Comparison of ENCODE assay signal across 8 cellular contexts in the genomic region with DNA sequence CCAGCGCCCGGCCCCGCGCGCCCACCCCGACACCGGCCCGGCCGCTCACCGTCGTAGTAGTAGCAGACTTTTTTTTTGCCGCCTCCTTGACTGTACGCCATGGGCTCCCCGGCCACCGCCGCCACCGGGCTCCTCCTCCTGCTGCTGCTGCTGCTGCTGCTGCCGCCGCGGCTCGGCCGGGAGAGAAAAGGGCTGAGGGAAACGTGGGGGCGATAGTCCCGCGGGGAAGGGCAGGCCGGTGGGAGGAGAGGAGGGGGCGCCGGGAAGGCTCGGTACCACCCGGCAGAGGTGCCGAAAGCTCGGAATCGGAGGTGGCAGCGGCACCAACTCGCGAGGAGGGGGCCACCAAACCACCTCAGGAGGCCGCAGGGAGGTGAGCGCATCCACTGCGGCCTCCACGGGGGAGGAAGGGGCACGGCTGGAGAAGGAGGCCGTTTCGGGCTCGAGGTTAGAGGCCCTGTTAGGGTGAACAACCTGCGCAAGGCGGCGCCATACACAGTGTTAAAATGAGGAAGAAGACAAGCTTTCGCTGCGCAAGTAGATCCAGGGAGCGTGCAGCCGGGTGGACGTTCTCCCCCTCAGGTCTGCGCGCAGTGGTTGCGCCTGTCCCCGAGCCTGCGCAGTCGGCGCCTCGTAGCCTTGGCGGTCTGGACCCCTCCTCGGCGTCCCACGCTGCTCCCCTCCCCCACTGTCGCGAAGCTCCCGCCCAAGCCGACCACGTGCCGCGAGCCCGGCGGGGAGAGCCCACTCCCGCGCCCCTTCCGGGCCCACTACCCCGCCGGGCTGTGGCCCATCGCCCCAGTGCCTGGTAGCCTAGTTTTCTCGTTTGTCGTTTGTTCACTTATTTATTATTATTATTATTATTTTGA. TPM values are rescaled to one million over a fixed set of nuclear protein-coding genes. Genes with fewer than 3 reads are reported as not detected.
A peak's percentile ranks its signal among the peaks of the same experiment; 100 is the strongest.
DNase-seq lines count a peak whose midpoint lies in the region; ATAC-seq and TF ChIP-seq lines count a peak whose summit lies in the region.

A gene (minus strand): TSS at position 341 of the 869 bp plus-strand sequence. CDS start 240 bp downstream, at position 101.

- peak within 1 kb of the TSS; percentile 97 for H2AFZ ChIP-seq in MM.1S (ENCODE audit: low read length)

- H3K27me3 ChIP-seq in HAP-1 (ENCODE audit: low read depth) (no peaks in the 10 kb centered on the region), MM.1S (replicated peaks; ENCODE audit: insufficient read depth, low read length) (no peaks in the 10 kb centered on the region), testis (no peaks in the 10 kb centered on the region)

- no peaks in the 10 kb centered on the region for H3K9me2 ChIP-seq in MM.1S (replicated peaks; ENCODE audit: insufficient read depth, low read length)

- intact Hi-C loops in testis (cut with DNase I; ENCODE audit: low total_unique reads), result no loop called here

- H3K27ac ChIP-seq in MM.1S (ENCODE audit: low read length) (peak within 1 kb of the TSS; percentile 95), SK-N-MC (peak within 1 kb of the TSS; percentile 84), testis (peak within 1 kb of the TSS; percentile 96)

- DNase-seq in GM04503 (ENCODE audit: low read depth) (peak; percentile 23), HAP-1 (ENCODE audit: low spot score in 2 of 2) (peak; percentile 77 to 92), MM.1S (peak; percentile 84), SK-N-MC (ENCODE audit: low read depth, low spot score) (peak; percentile 65), globus pallidus (ENCODE audit: low spot score) (peak; percentile 81), omental fat pad (ENCODE audit: low spot score) (peak; percentile 54), testis (peak; percentile 86)
- DNase-seq in activated naive CD4-positive, alpha-beta T cell treated with anti-CD3 and anti-CD28 coated beads, Interleukin-2, amount 50 U/mL, for 16 hours, result peak; percentile 90

- peak within 1 kb of the TSS; percentile 96 for H3K4me2 ChIP-seq in MM.1S (ENCODE audit: low read depth, low read length)

- TF ChIP-seq CTCF in MM.1S (IDR thresholded peaks at IDR 0.05; ENCODE audit: low read length) (no peak; the same call in 1 of the 2 replicates), omental fat pad (IDR thresholded peaks at IDR 0.05) (no peak), testis (IDR thresholded peaks at IDR 0.05) (peak in 2 of 3 experiments; percentile 9 to 22)

- peak; percentile 93 for ATAC-seq in omental fat pad (ENCODE audit: low FRiP score)

- H3K4me1 ChIP-seq in HAP-1 (peaks cover 20% of the 10 kb centered on the region), MM.1S (ENCODE audit: low read length) (peaks cover 15% of the 10 kb centered on the region), testis (peaks cover 16% of the 10 kb centered on the region)

- peak within 1 kb of the TSS; percentile 97 for H3K4me3 ChIP-seq in HAP-1
- peak within 1 kb of the TSS; percentile 99 for H3K4me3 ChIP-seq in MM.1S (ENCODE audit: low read length)
- peak within 1 kb of the TSS; percentile 92 for H3K4me3 ChIP-seq in SK-N-MC
- peak within 1 kb of the TSS; percentile 97 to 99 for H3K4me3 ChIP-seq in testis

- WGBS in testis, 2 donors, result 0% methylated on average over 23 to 82 of the region's 82 CpGs

- TF ChIP-seq POLR2A in testis (IDR thresholded peaks at IDR 0.05), result no peak

- H3K9me3 ChIP-seq in HAP-1 (no peaks in the 10 kb centered on the region), MM.1S (replicated peaks; ENCODE audit: insufficient read depth, low read length) (no peaks in the 10 kb centered on the region), SK-N-MC (ENCODE audit: low read depth, low read length) (no peaks in the 10 kb centered on the region), testis (no peaks in the 10 kb centered on the region)

- H3K79me2 ChIP-seq in MM.1S (ENCODE audit: low read length), result peaks cover 50% of the 10 kb centered on the region

- no peaks in the 10 kb centered on the region for H3K36me3 ChIP-seq in HAP-1 (replicated peaks)
- no peaks in the 10 kb centered on the region for H3K36me3 ChIP-seq in MM.1S (replicated peaks; ENCODE audit: insufficient read depth, low read length)
- peaks cover 20% of the 10 kb centered on the region for H3K36me3 ChIP-seq in SK-N-MC (ENCODE audit: insufficient read depth, low read length)
- H3K36me3 ChIP-seq in testis (ENCODE audit: low read depth, missing control alignments), result no peaks in the 10 kb centered on the region

- in situ Hi-C loops in HAP-1 (cut with MboI; ENCODE audit: low sequenced_read_pairs), result no loop called here

- H4K20me1 ChIP-seq in MM.1S (ENCODE audit: insufficient read depth, low read length), result peaks cover 37% of the 10 kb centered on the region

- H3K9ac ChIP-seq in MM.1S (ENCODE audit: low read length) (peak within 1 kb of the TSS; percentile 96), SK-N-MC (ENCODE audit: insufficient read length) (peak within 1 kb of the TSS; percentile 91)

- no peaks in the 10 kb centered on the region for H3F3A ChIP-seq in MM.1S (ENCODE audit: insufficient read depth, low read length)

RNA-seq across cellular contexts. Expression of the gene that starts here (rescaled TPM):
- total RNA-seq in omental fat pad (10 to 100 TPM; 31.0 to 69.2 (median 45.9) TPM), testis (100 to 1,000 TPM in 1 of 2 donors, 10 to 100 TPM in 1; 99.3 to 146 TPM)
- 119 TPM for polyA plus RNA-seq in testis (ENCODE audit: insufficient read depth, low read depth, low replicate concordance)

Comparison
In these comparisons a context has a peak if more than half of its experiments do, and no peak if none do; other contexts are left out.
1. Peak in every context shown above with its lines: DNase-seq, ATAC-seq, H3K4me3 ChIP-seq and H3K27ac ChIP-seq.
2. DNase-seq: peak in every context shown above with its lines; median percentile 90 in activated naive CD4-positive, alpha-beta T cell treated with anti-CD3 and anti-CD28 coated beads, Interleukin-2, amount 50 U/mL, for 16 hours; 86 in testis; 84 in HAP-1; 84 in MM.1S; 81 in globus pallidus; 65 in SK-N-MC; 54 in omental fat pad; 23 in GM04503.
3. CTCF ChIP-seq: peak in testis (2 of 3); none in MM.1S (single experiment) and omental fat pad (0 of 3).